ENCODE assay signal across 1 cellular context in the genomic region with DNA sequence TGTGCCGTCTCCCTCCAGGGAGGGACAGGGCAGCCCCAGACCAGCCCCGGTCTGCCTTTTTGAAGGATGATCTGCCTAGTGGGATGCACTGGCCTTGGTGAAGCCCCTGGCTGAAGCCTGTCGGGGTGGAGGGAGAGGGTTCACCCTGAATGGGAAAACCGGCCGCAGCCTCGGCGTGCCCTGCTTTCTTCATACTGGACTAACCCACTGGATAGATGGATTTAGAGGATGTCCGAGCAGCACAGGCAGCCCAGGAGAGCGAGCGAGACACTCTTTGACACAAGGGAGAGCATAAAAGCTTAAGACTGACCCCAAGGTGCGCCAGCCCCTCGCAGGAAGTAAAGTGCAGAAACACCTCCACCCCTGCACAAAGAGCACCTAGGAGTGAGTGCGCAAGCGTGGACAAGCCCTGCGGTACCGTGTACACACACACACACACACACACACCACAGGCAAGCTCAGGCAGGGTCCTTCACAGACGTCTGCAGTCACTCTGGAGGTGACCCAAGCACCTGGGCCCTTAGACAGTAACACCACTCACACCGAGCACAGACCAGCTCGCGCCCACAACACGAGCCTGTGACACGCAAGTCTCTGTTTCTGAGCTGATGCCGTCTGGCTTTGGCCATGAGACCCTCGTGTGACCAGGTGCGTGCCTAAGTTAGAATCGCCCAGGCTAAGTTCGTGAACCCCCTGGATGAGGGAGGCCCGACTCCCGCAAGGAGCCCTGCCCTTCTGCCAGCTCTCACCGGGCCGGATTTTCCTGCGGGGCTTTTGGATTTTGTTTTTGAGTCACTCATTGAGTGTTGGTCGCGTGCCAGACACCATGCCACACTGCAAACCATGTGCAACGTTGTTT.
TF ChIP-seq lines count a peak whose summit lies in the region.

No MANE protein-coding gene starts in this region.

TF ChIP-seq in IMR-90, 13 proteins besides CTCF, POLR2A, EP300 and RAD21:
- TF ChIP-seq BHLHE40 (IDR thresholded peaks at IDR 0.05; ENCODE audit: low read depth, low read length) (no peak), RFX5 (IDR thresholded peaks at IDR 0.05; ENCODE audit: low read depth, low read length) (no peak), MAZ (IDR thresholded peaks at IDR 0.05; ENCODE audit: borderline replicate concordance, low read depth, low read length) (no peak), FOS (IDR thresholded peaks at IDR 0.05; ENCODE audit: low read depth, low read length) (no peak), CHD1 (IDR thresholded peaks at IDR 0.05; ENCODE audit: low read depth, low read length) (no peak), SMC3 (IDR thresholded peaks at IDR 0.05; ENCODE audit: low read depth, low read length) (no peak), MAFK (IDR thresholded peaks at IDR 0.05; ENCODE audit: low read depth, low read length) (no peak), NFE2L2 (IDR thresholded peaks at IDR 0.05; ENCODE audit: low read depth, low read length) (no peak), CEBPB (IDR thresholded peaks at IDR 0.05; ENCODE audit: low read depth, low read length) (no peak), MXI1 (IDR thresholded peaks at IDR 0.05; ENCODE audit: borderline replicate concordance, low read depth, low read length) (no peak), RCOR1 (IDR thresholded peaks at IDR 0.05; ENCODE audit: insufficient replicate concordance, low read length) (no peak), ELK1 (IDR thresholded peaks at IDR 0.05; ENCODE audit: borderline replicate concordance, low read depth, low read length) (no peak)
- TF ChIP-seq, protein P1, sequence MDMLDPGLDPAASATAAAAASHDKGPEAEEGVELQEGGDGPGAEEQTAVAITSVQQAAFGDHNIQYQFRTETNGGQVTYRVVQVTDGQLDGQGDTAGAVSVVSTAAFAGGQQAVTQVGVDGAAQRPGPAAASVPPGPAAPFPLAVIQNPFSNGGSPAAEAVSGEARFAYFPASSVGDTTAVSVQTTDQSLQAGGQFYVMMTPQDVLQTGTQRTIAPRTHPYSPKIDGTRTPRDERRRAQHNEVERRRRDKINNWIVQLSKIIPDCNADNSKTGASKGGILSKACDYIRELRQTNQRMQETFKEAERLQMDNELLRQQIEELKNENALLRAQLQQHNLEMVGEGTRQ (IDR thresholded peaks at IDR 0.05; ENCODE audit: low read depth, low read length), result no peak
